In genomic region chr4:23717528-23718248, GRCh38 we compare ENCODE assay signal across 8 cellular contexts.
A peak's percentile ranks its signal among the peaks of the same experiment; 100 is the strongest.
DNase-seq lines count a peak whose midpoint lies in the region; ATAC-seq and TF ChIP-seq lines count a peak whose summit lies in the region.

No MANE protein-coding gene starts in this region.

- H3K36me3 Mint-ChIP-seq in neural crest cell (ENCODE audit: low read depth), result no peaks in the 10 kb centered on the region

- no peak overlapping the region for H3K4me3 Mint-ChIP-seq in neural crest cell

- no peaks in the 10 kb centered on the region for H3K9me3 ChIP-seq in Loucy (ENCODE audit: insufficient read depth, low read depth, low read length)

- H3K4me1 Mint-ChIP-seq in neural crest cell, result no peaks in the 10 kb centered on the region

- H3K9ac ChIP-seq in Loucy (ENCODE audit: low read depth, low read length, poor library complexity, severe bottlenecking), result no peak overlapping the region

- no peaks in the 10 kb centered on the region for H3K9me2 ChIP-seq in Loucy (replicated peaks; ENCODE audit: low read depth, low read length)

- no peaks in the 10 kb centered on the region for H4K20me1 ChIP-seq in Loucy (ENCODE audit: insufficient read depth, low read length, poor library complexity, severe bottlenecking)

- no peaks in the 10 kb centered on the region for H3K27me3 ChIP-seq in Loucy (ENCODE audit: insufficient read depth, low read length, poor library complexity, severe bottlenecking)

- DNase-seq in NCI-H2107 treated with DMSO at 0.1 percent for 48 hours (lab: John Stamatoyannopoulos, UW; ENCODE audit: unreplicated experiment) (peak; percentile 5), NCI-H2107 (lab: John Stamatoyannopoulos, UW) (no peak), choroid plexus epithelial cell (ENCODE audit: low read depth) (peak; percentile 28), neural crest cell (ENCODE audit: low read depth, low spot score) (no peak), NCI-H2029 (lab: John Stamatoyannopoulos, UW) (no peak), pons (ENCODE audit: low spot score) (no peak)

- no peaks in the 10 kb centered on the region for H3K4me1 ChIP-seq in Loucy (ENCODE audit: insufficient read depth, low read length, poor library complexity, severe bottlenecking)

- H3K4me3 ChIP-seq in Loucy (ENCODE audit: low read length, poor library complexity, severe bottlenecking) (no peak overlapping the region), choroid plexus epithelial cell (ENCODE audit: low read depth, low read length) (no peak overlapping the region)

- H3K79me2 ChIP-seq in Loucy (ENCODE audit: insufficient read depth, low read length), result no peaks in the 10 kb centered on the region

- H3K27ac Mint-ChIP-seq in neural crest cell (ENCODE audit: unreplicated experiment), result no peak overlapping the region

- H3K36me3 ChIP-seq in Loucy (ENCODE audit: insufficient read depth, low read length), result no peaks in the 10 kb centered on the region

- ATAC-seq in HG02623 (IDR thresholded peaks at IDR 0.05; ENCODE audit: unreplicated experiment), result no peak

- TF ChIP-seq CTCF in Loucy (conservative IDR thresholded peaks at IDR 0.05; ENCODE audit: low read length) (peak; percentile 53), choroid plexus epithelial cell (conservative IDR thresholded peaks at IDR 0.05; ENCODE audit: low read depth, low read length) (peak; percentile 40), neural crest cell (conservative IDR thresholded peaks at IDR 0.05) (peak; percentile 68)

- H3K9me3 Mint-ChIP-seq in neural crest cell, result peaks cover 2% of the 10 kb centered on the region

- H2AFZ ChIP-seq in Loucy (ENCODE audit: low read length), result no peak overlapping the region

- no peaks in the 10 kb centered on the region for H3F3A ChIP-seq in Loucy (ENCODE audit: low read depth)

- no peak overlapping the region for H3K4me2 ChIP-seq in Loucy (ENCODE audit: low read depth, low read length, poor library complexity, severe bottlenecking)

- no peaks in the 10 kb centered on the region for H3K27me3 Mint-ChIP-seq in neural crest cell (ENCODE audit: low read depth)

Comparison
In these comparisons a context has a peak if more than half of its experiments do, and no peak if none do; other contexts are left out.
1. DNase-seq: peak in NCI-H2107 treated with DMSO at 0.1 percent for 48 hours (single experiment) and choroid plexus epithelial cell (single experiment); none in NCI-H2107 (single experiment), neural crest cell (single experiment), NCI-H2029 (single experiment) and pons (single experiment).
2. Peak in every context shown above with its lines, with median percentiles within 50 percentile points of each other: CTCF ChIP-seq.